Comparison of ENCODE assay signal across 26 cellular contexts in genomic region chr6:67560068-67560467, GRCh38.
"Had no signal": no experiment of that assay in that cellular context is flagged by ENCODE, and none has a peak within 500 bp of the region (broad histone marks: within the 10 kb centered on the region; RNA-seq: fewer than 3 reads in every experiment).

No MANE protein-coding gene starts in this region.

- DNase-seq: activated CD4-positive, alpha-beta T cell treated with anti-CD3 and anti-CD28 coated beads, Interleukin-2, amount 10 ng/mL, durations not matched to agents 24 days and 14 days; activated CD4-positive, alpha-beta T cell treated with anti-CD3 and anti-CD28 coated beads, Interleukin-2, amount 50 U/mL, for 4 hours; activated CD8-positive, alpha-beta T cell treated with anti-CD3 and anti-CD28 coated beads for 36 hours; activated effector memory CD4-positive, alpha-beta T cell treated with anti-CD3 and anti-CD28 coated beads, Interleukin-2, amount 50 U/mL, for 16 hours; activated naive CD4-positive, alpha-beta T cell; activated naive CD4-positive, alpha-beta T cell treated with anti-CD3 and anti-CD28 coated beads, Interleukin-2, amount 50 U/mL, for 16 hours; activated naive CD8-positive, alpha-beta T cell treated with anti-CD3 and anti-CD28 coated beads for 36 hours; activated T-cell treated with anti-CD3 and anti-CD28 coated beads, Interleukin-2, amount 50 U/mL, for 1 hour; activated T-cell treated with anti-CD3 and anti-CD28 coated beads, Interleukin-2, amount 50 U/mL, for 72 hours; amniotic stem cell; colonic mucosa; MG63; MV-4-11; NCI-H1092; NCI-H1436 treated with DMSO at 0.1 percent for 48 hours; NCI-H1694 treated with DMSO at 0.1 percent for 48 hours; NCI-H2029; NCI-H345; NCI-H524 treated with DMSO at 0.1 percent for 48 hours; PC-3; Peyer's patch; RPMI8226; SIG-M5 had no signal

- H3K4me3 ChIP-seq: ascending aorta, cardiac muscle cell, colonic mucosa, MG63, Peyer's patch had no signal

- H3K27ac ChIP-seq: ascending aorta, cardiac muscle cell, colonic mucosa, Peyer's patch had no signal

- H3K9me3 ChIP-seq: ascending aorta, colonic mucosa, MG63, Peyer's patch had no signal

- H3K4me1 ChIP-seq: ascending aorta, colonic mucosa, Peyer's patch had no signal

- H3K36me3 ChIP-seq: ascending aorta, cardiac muscle cell, colonic mucosa, MG63, Peyer's patch had no signal

- H3K27me3 ChIP-seq: ascending aorta, cardiac muscle cell, colonic mucosa, MG63, Peyer's patch had no signal

- ATAC-seq: activated CD8-positive, alpha-beta T cell treated with anti-CD3 and anti-CD28 coated beads for 36 hours; activated T-cell treated with anti-CD3 and anti-CD28 coated beads, Interleukin-2, amount 50 U/mL, for 72 hours; activated T-helper 17 cell treated with anti-CD3 and anti-CD28 coated beads, Interleukin-2, amount 50 U/mL, for 72 hours; PC-3 had no signal
